In genomic region chr3:31508452-31509146, GRCh38 we compare ENCODE assay signal across 17 cellular contexts.
"Had no signal": no experiment of that assay in that cellular context is flagged by ENCODE, and none has a peak within 500 bp of the region (broad histone marks: within the 10 kb centered on the region; RNA-seq: fewer than 3 reads in every experiment).

No MANE protein-coding gene starts in this region.

- H3K4me3 Mint-ChIP-seq: dendritic cell treated with granulocyte-macrophage colony-stimulating factor and Interleukin-4, amounts not matched to agents 40 ng/mL and 50 ng/mL, for 4 days; neural progenitor cell; stimulated activated naive CD8-positive, alpha-beta T cell treated with anti-CD3 and anti-CD28 coated beads, Interleukin-15, Interleukin-2, amounts not matched to agents 100 ng/mL and 50 ng/mL, for 24 hours had no signal

- H3K9me3 Mint-ChIP-seq: dendritic cell treated with granulocyte-macrophage colony-stimulating factor and Interleukin-4, amounts not matched to agents 40 ng/mL and 50 ng/mL, for 4 days; effector memory CD8-positive, alpha-beta T cell; neural progenitor cell had no signal

- H3K4me3 ChIP-seq: gastroesophageal sphincter, neural progenitor cell, pancreas, testis had no signal

- H3K36me3 Mint-ChIP-seq: neural progenitor cell had no signal

- ATAC-seq: effector memory CD8-positive, alpha-beta T cell; gastroesophageal sphincter; left ventricle myocardium superior; pancreas had no signal

- H3K27me3 Mint-ChIP-seq: effector memory CD8-positive, alpha-beta T cell; stimulated activated naive CD8-positive, alpha-beta T cell treated with anti-CD3 and anti-CD28 coated beads, Interleukin-15, Interleukin-2, amounts not matched to agents 100 ng/mL and 50 ng/mL, for 24 hours had no signal

- H3K27me3 ChIP-seq: gastroesophageal sphincter, neural progenitor cell, pancreas, testis had no signal

- H3K27ac Mint-ChIP-seq: dendritic cell treated with granulocyte-macrophage colony-stimulating factor and Interleukin-4, amounts not matched to agents 40 ng/mL and 50 ng/mL, for 4 days; neural progenitor cell; stimulated activated naive CD8-positive, alpha-beta T cell treated with anti-CD3 and anti-CD28 coated beads, Interleukin-15, Interleukin-2, amounts not matched to agents 100 ng/mL and 50 ng/mL, for 24 hours had no signal

- DNase-seq: activated naive CD4-positive, alpha-beta T cell treated with Interleukin-2 at 50 U/mL for 16 hours; activated T-cell treated with anti-CD3 and anti-CD28 coated beads for 4 hours; brain microvascular endothelial cell; cerebellar nuclear complex; effector memory CD8-positive, alpha-beta T cell; kidney; left ventricle myocardium superior; mesenchymal stem cell; pancreas; SK-N-SH; stimulated activated CD4-positive, alpha-beta T cell treated with anti-CD3 and anti-CD28 coated beads, Interleukin-2, amount 100 ng/mL, for 48 hours; testis had no signal

- H3K27ac ChIP-seq: brain microvascular endothelial cell, epithelial cell of prostate, gastroesophageal sphincter, neural progenitor cell, pancreas, testis had no signal

- H3K36me3 ChIP-seq: brain microvascular endothelial cell, gastroesophageal sphincter, neural progenitor cell, pancreas had no signal

- H3K4me1 ChIP-seq: gastroesophageal sphincter, pancreas, testis had no signal

- H3K9me3 ChIP-seq: gastroesophageal sphincter, pancreas, SK-N-SH, testis had no signal

- FAIRE-seq: kidney, pancreas had no signal
